Comparison of ENCODE assay signal across 8 cellular contexts in genomic region chr4:104967034-104967401, GRCh38.
DNase-seq lines count a peak whose midpoint lies in the region; ATAC-seq and TF ChIP-seq lines count a peak whose summit lies in the region.

No MANE protein-coding gene starts in this region.

- peaks cover 16% of the 10 kb centered on the region for H3K4me1 Mint-ChIP-seq in activated CD4-positive, alpha-beta T cell treated with anti-CD3 and anti-CD28 coated beads, Interleukin-2, amount 10 ng/mL, durations not matched to agents 7 days and 5 days
- peaks cover 38% of the 10 kb centered on the region for H3K4me1 Mint-ChIP-seq in T-helper 2 cell treated with Interferon-gamma antibody and Interleukin-4, amounts not matched to agents 5 μg/mL and 100 μg/mL, for 36 hours (ENCODE audit: low read depth)

- peak; percentile 18 for ATAC-seq in HG03135 (IDR thresholded peaks at IDR 0.05; ENCODE audit: unreplicated experiment)

- H3K36me3 Mint-ChIP-seq in activated CD4-positive, alpha-beta T cell treated with anti-CD3 and anti-CD28 coated beads, Interleukin-2, amount 10 ng/mL, durations not matched to agents 7 days and 5 days (ENCODE audit: low read depth), result peaks cover 4% of the 10 kb centered on the region
- H3K36me3 Mint-ChIP-seq in T-helper 2 cell treated with Interferon-gamma antibody and Interleukin-4, amounts not matched to agents 5 μg/mL and 100 μg/mL, for 36 hours (ENCODE audit: low read depth), result peaks cover 5% of the 10 kb centered on the region

- peak overlapping the region; percentile 88 for H3K27ac ChIP-seq in neutrophil

- H3K36me3 ChIP-seq in neutrophil, result no peaks in the 10 kb centered on the region

- peak overlapping the region; percentile 96 for H3K27ac Mint-ChIP-seq in activated CD4-positive, alpha-beta T cell treated with anti-CD3 and anti-CD28 coated beads, Interleukin-2, amount 10 ng/mL, durations not matched to agents 7 days and 5 days
- H3K27ac Mint-ChIP-seq in T-helper 2 cell treated with Interferon-gamma antibody and Interleukin-4, amounts not matched to agents 5 μg/mL and 100 μg/mL, for 36 hours, result peak overlapping the region; percentile 97

- TF ChIP-seq CTCF in neutrophil (IDR thresholded peaks at IDR 0.05) (no peak), GM10248 (IDR thresholded peaks at IDR 0.05; ENCODE audit: control extremely low read depth, extremely low read depth, low read depth, missing control alignments) (no peak)

- peak overlapping the region; percentile 60 for H3K4me3 Mint-ChIP-seq in activated CD4-positive, alpha-beta T cell treated with anti-CD3 and anti-CD28 coated beads, Interleukin-2, amount 10 ng/mL, durations not matched to agents 7 days and 5 days
- H3K4me3 Mint-ChIP-seq in T-helper 2 cell treated with Interferon-gamma antibody and Interleukin-4, amounts not matched to agents 5 μg/mL and 100 μg/mL, for 36 hours, result peak overlapping the region; percentile 88

- POLR2A ChIA-PET in activated CD4-positive, alpha-beta T cell treated with anti-CD3 and anti-CD28 coated beads, Interleukin-2, amount 10 ng/mL, durations not matched to agents 7 days and 5 days (lab: Charles Lee), result no interaction called here
- POLR2A ChIA-PET in GM10248 (lab: Yijun Ruan, JAX), result no interaction called here

- no peaks in the 10 kb centered on the region for H3K27me3 ChIP-seq in neutrophil

- CTCF ChIA-PET in activated CD4-positive, alpha-beta T cell treated with anti-CD3 and anti-CD28 coated beads, Interleukin-2, amount 10 ng/mL, durations not matched to agents 7 days and 5 days (lab: Charles Lee), result no interaction called here
- CTCF ChIA-PET in GM10248 (lab: Yijun Ruan, JAX), result interaction anchor here (1.2 to 1.9 kb wide), 2 partner anchors 18 to 507 kb away, joined by 3 to 7 read pairs; partner anchors contain the start of gene PPA2

- H3K9me3 ChIP-seq in neutrophil, result no peaks in the 10 kb centered on the region

- peaks cover 11% of the 10 kb centered on the region for H3K9me3 Mint-ChIP-seq in activated CD4-positive, alpha-beta T cell treated with anti-CD3 and anti-CD28 coated beads, Interleukin-2, amount 10 ng/mL, durations not matched to agents 7 days and 5 days
- peaks cover 6% of the 10 kb centered on the region for H3K9me3 Mint-ChIP-seq in T-helper 2 cell treated with Interferon-gamma antibody and Interleukin-4, amounts not matched to agents 5 μg/mL and 100 μg/mL, for 36 hours

- peak; percentile 10 for DNase-seq in activated CD4-positive, alpha-beta T cell treated with anti-CD3 and anti-CD28 coated beads, Interleukin-2, amount 10 ng/mL, durations not matched to agents 7 days and 5 days
- no peak for DNase-seq in activated CD4-positive, alpha-beta T cell treated with anti-CD3 and anti-CD28 coated beads for 1 hour
- DNase-seq in T-helper 2 cell treated with Interferon-gamma antibody and Interleukin-4, amounts not matched to agents 5 μg/mL and 100 μg/mL, for 36 hours (ENCODE audit: low spot score), result no peak
- no peak for DNase-seq in GM10248 (ENCODE audit: extremely low spot score)
- no peak for DNase-seq in SW 1271 (lab: John Stamatoyannopoulos, UW)
- no peak for DNase-seq in activated gamma-delta T cell (lab: John Stamatoyannopoulos, UW)

- H3K4me3 ChIP-seq in neutrophil (ENCODE audit: low read depth in 1 of 2, low read length in 1 of 2), result peak overlapping the region; percentile 33 to 40

- peaks cover 5% of the 10 kb centered on the region for H3K27me3 Mint-ChIP-seq in activated CD4-positive, alpha-beta T cell treated with anti-CD3 and anti-CD28 coated beads, Interleukin-2, amount 10 ng/mL, durations not matched to agents 7 days and 5 days
- peaks cover 3% of the 10 kb centered on the region for H3K27me3 Mint-ChIP-seq in T-helper 2 cell treated with Interferon-gamma antibody and Interleukin-4, amounts not matched to agents 5 μg/mL and 100 μg/mL, for 36 hours (ENCODE audit: low read depth)

- H3K4me1 ChIP-seq in neutrophil (ENCODE audit: control insufficient read depth in 1 of 2, insufficient read depth in 1 of 2, low read depth in 1 of 2, low read length in 1 of 2), result peaks cover 63 to 67% of the 10 kb centered on the region in 2 experiments
